In genomic region chr6:17714879-17715860, GRCh38 we compare ENCODE assay signal across 8 cellular contexts. TPM values are rescaled to one million over a fixed set of nuclear protein-coding genes. Genes with fewer than 3 reads are reported as not detected.
DNase-seq lines count a peak whose midpoint lies in the region; ATAC-seq and TF ChIP-seq lines count a peak whose summit lies in the region.

No MANE protein-coding gene starts in this region.

- DNase-seq in HFF-Myc (ENCODE audit: extremely low read depth, low read depth) (peak; percentile 89), MV-4-11 (lab: John Stamatoyannopoulos, UW) (peak; percentile 86), myocyte (ENCODE audit: low read depth) (peak; percentile 55), G401 (ENCODE audit: low spot score) (no peak), SHP77 treated with DMSO at 0.1 percent for 48 hours (lab: John Stamatoyannopoulos, UW) (no peak), NCI-H524 (lab: John Stamatoyannopoulos, UW) (no peak)
- peak; percentile 36 for DNase-seq in activated naive CD8-positive, alpha-beta T cell treated with anti-CD3 and anti-CD28 coated beads, Interleukin-2, amount 50 U/mL, for 24 hours

- H3K4me1 Mint-ChIP-seq in activated naive CD8-positive, alpha-beta T cell treated with anti-CD3 and anti-CD28 coated beads, Interleukin-2, amount 50 U/mL, for 24 hours = peaks cover 15% of the 10 kb centered on the region

- H3K27ac Mint-ChIP-seq in activated naive CD8-positive, alpha-beta T cell treated with anti-CD3 and anti-CD28 coated beads, Interleukin-2, amount 50 U/mL, for 24 hours = peak overlapping the region; percentile 77

- in situ Hi-C loops in G401 (cut with HindIII; ENCODE audit: low sequenced_read_pairs) = no loop called here

- no peaks in the 10 kb centered on the region for H3K9me3 Mint-ChIP-seq in activated naive CD8-positive, alpha-beta T cell treated with anti-CD3 and anti-CD28 coated beads, Interleukin-2, amount 50 U/mL, for 24 hours

- TF ChIP-seq CTCF in HFF-Myc (IDR thresholded peaks at IDR 0.05; ENCODE audit: low read depth, low read length, missing control alignments) = no peak

- peak; percentile 86 for ATAC-seq in GM18511 (IDR thresholded peaks at IDR 0.05; ENCODE audit: unreplicated experiment)
- peak; percentile 95 for ATAC-seq in activated naive CD8-positive, alpha-beta T cell treated with anti-CD3 and anti-CD28 coated beads, Interleukin-2, amount 50 U/mL, for 24 hours

- H3K36me3 Mint-ChIP-seq in activated naive CD8-positive, alpha-beta T cell treated with anti-CD3 and anti-CD28 coated beads, Interleukin-2, amount 50 U/mL, for 24 hours (ENCODE audit: low read depth) = no peaks in the 10 kb centered on the region

- H3K4me3 ChIP-seq in HFF-Myc (replicated peaks; ENCODE audit: low read depth, low read length) = no peak overlapping the region

- peak overlapping the region; percentile 64 for H3K4me3 Mint-ChIP-seq in activated naive CD8-positive, alpha-beta T cell treated with anti-CD3 and anti-CD28 coated beads, Interleukin-2, amount 50 U/mL, for 24 hours

- no peaks in the 10 kb centered on the region for H3K27me3 Mint-ChIP-seq in activated naive CD8-positive, alpha-beta T cell treated with anti-CD3 and anti-CD28 coated beads, Interleukin-2, amount 50 U/mL, for 24 hours

RNA-seq across cellular contexts. Expression of gene NUP153, which starts 8.4 kb away (rescaled TPM):
- total RNA-seq in myocyte = 31.0 and 32.5 TPM in 2 replicates
- polyA plus RNA-seq in myocyte (2012) = 12.2 TPM
- total RNA-seq in G401 (2014; rRNA removed; shearing (Covaris generic)) = 27.3 and 42.6 TPM in 2 replicates

Comparison
In these comparisons a context has a peak if more than half of its experiments do, and no peak if none do; other contexts are left out.
1. DNase-seq: peak in HFF-Myc (single experiment), MV-4-11 (single experiment), activated naive CD8-positive, alpha-beta T cell treated with anti-CD3 and anti-CD28 coated beads, Interleukin-2, amount 50 U/mL, for 24 hours (single experiment) and myocyte (single experiment); none in G401 (single experiment), SHP77 treated with DMSO at 0.1 percent for 48 hours (single experiment) and NCI-H524 (0 of 2).